Comparison of ENCODE assay signal across 10 cellular contexts in the genomic region with DNA sequence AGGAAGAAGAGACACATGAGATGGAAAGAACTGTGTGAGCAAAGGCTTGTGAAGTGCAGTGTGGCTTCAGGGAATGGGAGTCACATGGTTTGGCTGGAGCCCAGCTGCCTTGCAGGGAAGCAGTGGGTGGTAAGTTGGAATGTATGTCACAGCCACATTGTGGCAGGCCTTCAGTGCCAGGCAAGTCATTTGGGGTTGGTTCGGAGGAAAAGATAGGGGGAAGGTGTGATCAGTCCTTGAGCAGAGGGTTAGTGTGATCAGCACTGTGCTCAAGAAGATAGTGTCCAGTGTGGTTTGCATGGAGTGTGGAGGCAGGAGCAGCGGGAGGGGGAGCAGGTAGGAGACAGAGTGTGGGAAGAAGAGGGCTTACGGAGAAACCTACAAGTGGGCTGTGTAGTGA. TPM values are rescaled to one million over a fixed set of nuclear protein-coding genes. Genes with fewer than 3 reads are reported as not detected.
DNase-seq lines count a peak whose midpoint lies in the region; ATAC-seq, FAIRE-seq and TF ChIP-seq lines count a peak whose summit lies in the region.
"Had no signal": no experiment of that assay in that cellular context is flagged by ENCODE, and none has a peak within 500 bp of the region (broad histone marks: within the 10 kb centered on the region; RNA-seq: fewer than 3 reads in every experiment).

No MANE protein-coding gene starts in this region.

- CTCF ChIA-PET in HEK293 (lab: Yijun Ruan, JAX): interaction anchor here (0.7 to 1.0 kb wide), 2 partner anchors 50 to 129 kb away, joined by 3 to 5 read pairs; no protein-coding TSS in a partner anchor
- CTCF ChIA-PET in activated naive CD4-positive, alpha-beta T cell treated with anti-CD3 and anti-CD28 coated beads for 36 hours (lab: Charles Lee): no interaction called here

- H4K20me1 ChIP-seq in astrocyte (ENCODE audit: insufficient read depth, low read length): no peaks in the 10 kb centered on the region

- H3K27ac ChIP-seq in HEK293 (ENCODE audit: extremely low read depth, low read depth, low read length) (no peak overlapping the region; the same call in 1 of the 2 replicates), astrocyte (ENCODE audit: low read depth, low read length) (no peak overlapping the region)

- DNase-seq in A172 (ENCODE audit: low spot score): peak; percentile 71
- peak; percentile 72 for DNase-seq in astrocyte (ENCODE audit: low read depth)
- no peak for DNase-seq in immature natural killer cell
- no peak for DNase-seq in NOMO-1 (lab: John Stamatoyannopoulos, UW; ENCODE audit: unreplicated experiment in 2 of 2)
- DNase-seq in activated naive CD4-positive, alpha-beta T cell treated with anti-CD3 and anti-CD28 coated beads for 36 hours: no peak
- DNase-seq: DND-41 had no signal

- FAIRE-seq in astrocyte (lab: Jason Lieb, UNC): no peak

- H3K27me3 Mint-ChIP-seq in astrocyte (ENCODE audit: low read depth, unreplicated experiment) (no peaks in the 10 kb centered on the region), immature natural killer cell (ENCODE audit: low read depth in 3 of 3) (peaks cover 0 to 3% (median 3%) of the 10 kb centered on the region in 3 donors)
- no peaks in the 10 kb centered on the region for H3K27me3 Mint-ChIP-seq in activated naive CD4-positive, alpha-beta T cell treated with anti-CD3 and anti-CD28 coated beads for 36 hours (ENCODE audit: low read depth)
- H3K27me3 Mint-ChIP-seq: activated naive CD8-positive, alpha-beta T cell had no signal

- H3K4me1 ChIP-seq in HEK293 (ENCODE audit: control insufficient read depth, insufficient read depth, low read length): peaks cover 19% of the 10 kb centered on the region
- peaks cover 21% of the 10 kb centered on the region for H3K4me1 ChIP-seq in astrocyte (ENCODE audit: insufficient read depth, low read length)

- intact Hi-C loops in activated naive CD4-positive, alpha-beta T cell treated with anti-CD3 and anti-CD28 coated beads for 36 hours (cut with micrococcal nuclease): no loop called here

- peak overlapping the region; percentile 44 for H3K4me2 ChIP-seq in astrocyte (ENCODE audit: low read length)

- H3K9me3 Mint-ChIP-seq in astrocyte (ENCODE audit: unreplicated experiment): peaks cover 3% of the 10 kb centered on the region
- H3K9me3 Mint-ChIP-seq in immature natural killer cell: no peaks in the 10 kb centered on the region
- peaks cover 2% of the 10 kb centered on the region for H3K9me3 Mint-ChIP-seq in activated naive CD4-positive, alpha-beta T cell treated with anti-CD3 and anti-CD28 coated beads for 36 hours

- no peaks in the 10 kb centered on the region for H3K79me2 ChIP-seq in astrocyte (ENCODE audit: insufficient read depth, low read length)

- H3K9me3 ChIP-seq in HEK293 (ENCODE audit: control insufficient read depth, insufficient read depth, low read depth, low read length) (no peaks in the 10 kb centered on the region), astrocyte (ENCODE audit: insufficient read depth, low read depth, low read length) (no peaks in the 10 kb centered on the region)

- H3K27ac Mint-ChIP-seq in astrocyte (ENCODE audit: unreplicated experiment) (peak overlapping the region; percentile 13), immature natural killer cell (peak overlapping the region; percentile 0 to 63 (median 22))
- no peak overlapping the region for H3K27ac Mint-ChIP-seq in activated naive CD4-positive, alpha-beta T cell treated with anti-CD3 and anti-CD28 coated beads for 36 hours
- H3K27ac Mint-ChIP-seq: activated naive CD8-positive, alpha-beta T cell had no signal

- H3K36me3 Mint-ChIP-seq in astrocyte (ENCODE audit: low read depth, unreplicated experiment): no peaks in the 10 kb centered on the region
- peaks cover 6% of the 10 kb centered on the region in 3 donors for H3K36me3 Mint-ChIP-seq in immature natural killer cell
- peaks cover 9% of the 10 kb centered on the region for H3K36me3 Mint-ChIP-seq in activated naive CD4-positive, alpha-beta T cell treated with anti-CD3 and anti-CD28 coated beads for 36 hours (ENCODE audit: low read depth)

- no peak overlapping the region for H2AFZ ChIP-seq in astrocyte (ENCODE audit: low read depth, low read length)

- no peak overlapping the region for H3K9ac ChIP-seq in astrocyte (ENCODE audit: low read length)

- ATAC-seq in GM19467 (IDR thresholded peaks at IDR 0.05; ENCODE audit: unreplicated experiment) (no peak), GM19395 (IDR thresholded peaks at IDR 0.05; ENCODE audit: unreplicated experiment) (no peak)

- no peaks in the 10 kb centered on the region for H3K36me3 ChIP-seq in HEK293 (ENCODE audit: control insufficient read depth in 2 of 2, insufficient read depth in 1 of 2, low read length in 2 of 2)
- no peaks in the 10 kb centered on the region for H3K36me3 ChIP-seq in astrocyte (ENCODE audit: insufficient read depth, low read length)

- H3K4me3 ChIP-seq in HEK293 (ENCODE audit: low read depth, low read length) (no peak overlapping the region), astrocyte (ENCODE audit: insufficient read depth, low read depth, low read length) (no peak overlapping the region)

- TF ChIP-seq CTCF in HEK293 (tag by site-specific recombination; IDR thresholded peaks at IDR 0.05) (no peak), astrocyte (IDR thresholded peaks at IDR 0.05; ENCODE audit: insufficient read depth, low read depth, low read length) (no peak)

- POLR2A ChIA-PET in HEK293 (lab: Yijun Ruan, JAX): no interaction called here

- H3K4me1 Mint-ChIP-seq in astrocyte (ENCODE audit: low read depth, unreplicated experiment): peaks cover 26% of the 10 kb centered on the region
- H3K4me1 Mint-ChIP-seq in immature natural killer cell: peaks cover 79 to 88% of the 10 kb centered on the region in 2 donors
- H3K4me1 Mint-ChIP-seq in activated naive CD4-positive, alpha-beta T cell treated with anti-CD3 and anti-CD28 coated beads for 36 hours (ENCODE audit: low read depth): peaks cover 45% of the 10 kb centered on the region

- H3K4me3 Mint-ChIP-seq in astrocyte (ENCODE audit: unreplicated experiment) (no peak overlapping the region), immature natural killer cell (peak overlapping the region in 3 of 5 donors; percentile 5 to 33 (median 25))
- no peak overlapping the region for H3K4me3 Mint-ChIP-seq in activated naive CD4-positive, alpha-beta T cell treated with anti-CD3 and anti-CD28 coated beads for 36 hours
- H3K4me3 Mint-ChIP-seq: activated naive CD8-positive, alpha-beta T cell had no signal

- H3K27me3 ChIP-seq in astrocyte (ENCODE audit: insufficient read depth, low read length): no peaks in the 10 kb centered on the region

TF ChIP-seq in HEK293, 187 proteins besides CTCF, POLR2A, EP300 and RAD21 (continues in another document):
- TF ChIP-seq ZNF10 (tag by site-specific recombination; IDR thresholded peaks at IDR 0.05): no peak
- TF ChIP-seq, protein P1, sequence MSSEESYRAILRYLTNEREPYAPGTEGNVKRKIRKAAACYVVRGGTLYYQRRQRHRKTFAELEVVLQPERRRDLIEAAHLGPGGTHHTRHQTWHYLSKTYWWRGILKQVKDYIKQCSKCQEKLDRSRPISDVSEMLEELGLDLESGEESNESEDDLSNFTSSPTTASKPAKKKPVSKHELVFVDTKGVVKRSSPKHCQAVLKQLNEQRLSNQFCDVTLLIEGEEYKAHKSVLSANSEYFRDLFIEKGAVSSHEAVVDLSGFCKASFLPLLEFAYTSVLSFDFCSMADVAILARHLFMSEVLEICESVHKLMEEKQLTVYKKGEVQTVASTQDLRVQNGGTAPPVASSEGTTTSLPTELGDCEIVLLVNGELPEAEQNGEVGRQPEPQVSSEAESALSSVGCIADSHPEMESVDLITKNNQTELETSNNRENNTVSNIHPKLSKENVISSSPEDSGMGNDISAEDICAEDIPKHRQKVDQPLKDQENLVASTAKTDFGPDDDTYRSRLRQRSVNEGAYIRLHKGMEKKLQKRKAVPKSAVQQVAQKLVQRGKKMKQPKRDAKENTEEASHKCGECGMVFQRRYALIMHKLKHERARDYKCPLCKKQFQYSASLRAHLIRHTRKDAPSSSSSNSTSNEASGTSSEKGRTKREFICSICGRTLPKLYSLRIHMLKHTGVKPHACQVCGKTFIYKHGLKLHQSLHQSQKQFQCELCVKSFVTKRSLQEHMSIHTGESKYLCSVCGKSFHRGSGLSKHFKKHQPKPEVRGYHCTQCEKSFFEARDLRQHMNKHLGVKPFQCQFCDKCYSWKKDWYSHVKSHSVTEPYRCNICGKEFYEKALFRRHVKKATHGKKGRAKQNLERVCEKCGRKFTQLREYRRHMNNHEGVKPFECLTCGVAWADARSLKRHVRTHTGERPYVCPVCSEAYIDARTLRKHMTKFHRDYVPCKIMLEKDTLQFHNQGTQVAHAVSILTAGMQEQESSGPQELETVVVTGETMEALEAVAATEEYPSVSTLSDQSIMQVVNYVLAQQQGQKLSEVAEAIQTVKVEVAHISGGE (tag by site-specific recombination; conservative IDR thresholded peaks at IDR 0.05; ENCODE audit: low read depth): no peak
- no peak for TF ChIP-seq BCL11A (tag by site-specific recombination; IDR thresholded peaks at IDR 0.05; ENCODE audit: low read depth)
- peak; percentile 89 for TF ChIP-seq SCRT2 (tag by site-specific recombination; IDR thresholded peaks at IDR 0.05)
- TF ChIP-seq, protein P2, sequence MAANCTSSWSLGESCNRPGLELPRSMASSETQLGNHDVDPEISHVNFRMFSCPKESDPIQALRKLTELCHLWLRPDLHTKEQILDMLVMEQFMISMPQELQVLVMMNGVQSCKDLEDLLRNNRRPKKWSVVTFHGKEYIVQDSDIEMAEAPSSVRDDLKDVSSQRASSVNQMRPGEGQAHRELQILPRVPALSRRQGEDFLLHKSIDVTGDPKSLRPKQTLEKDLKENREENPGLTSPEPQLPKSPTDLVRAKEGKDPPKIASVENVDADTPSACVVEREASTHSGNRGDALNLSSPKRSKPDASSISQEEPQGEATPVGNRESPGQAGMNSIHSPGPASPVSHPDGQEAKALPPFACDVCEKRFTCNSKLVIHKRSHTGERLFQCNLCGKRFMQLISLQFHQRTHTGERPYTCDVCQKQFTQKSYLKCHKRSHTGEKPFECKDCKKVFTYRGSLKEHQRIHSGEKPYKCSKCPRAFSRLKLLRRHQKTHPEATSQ (tag by site-specific recombination; IDR thresholded peaks at IDR 0.05): no peak
- TF ChIP-seq ZIC2 (tag by site-specific recombination; IDR thresholded peaks at IDR 0.05): peak; percentile 94
- TF ChIP-seq ZNF843 (tag by site-specific recombination; IDR thresholded peaks at IDR 0.05): no peak
- peak; percentile 54; the same call in 1 of the 2 replicates for TF ChIP-seq ZNF423 (tag by site-specific recombination; IDR thresholded peaks at IDR 0.05)
- no peak for TF ChIP-seq SP2 (tag by site-specific recombination; IDR thresholded peaks at IDR 0.05)
- TF ChIP-seq ZNF791 (tag by site-specific recombination; IDR thresholded peaks at IDR 0.05): no peak
- TF ChIP-seq BCL11B (tag by site-specific recombination; IDR thresholded peaks at IDR 0.05; ENCODE audit: low read depth): peak; percentile 68; the same call in 1 of the 2 replicates

RNA-seq across cellular contexts. Expression of a gene that starts 46.4 kb away (rescaled TPM):
- total RNA-seq in A172 (2014; rRNA removed; shearing (Covaris generic)): 1.6 and 3.8 TPM in 2 replicates
- total RNA-seq in astrocyte: 4.7 and 5.6 TPM in 2 replicates
- polyA plus RNA-seq in immature natural killer cell: 10 to 100 TPM; 14.5 to 43.7 (median 17.6) TPM
- 10 to 100 TPM; 17.0 to 19.5 TPM for total RNA-seq in activated naive CD4-positive, alpha-beta T cell treated with anti-CD3 and anti-CD28 coated beads for 36 hours

Comparison
In these comparisons a context has a peak if more than half of its experiments do, and no peak if none do; other contexts are left out.
1. DNase-seq: peak in A172 (single experiment) and astrocyte (single experiment); none in immature natural killer cell (0 of 3), NOMO-1 (0 of 2) and activated naive CD4-positive, alpha-beta T cell treated with anti-CD3 and anti-CD28 coated beads for 36 hours (single experiment).
2. H3K4me3 Mint-ChIP-seq: peak in immature natural killer cell (3 of 5); none in astrocyte (single experiment) and activated naive CD4-positive, alpha-beta T cell treated with anti-CD3 and anti-CD28 coated beads for 36 hours (single experiment).